Comparison of ENCODE assay signal across 30 cellular contexts in genomic region chr14:79118291-79118690, GRCh38.
"Had no signal": no experiment of that assay in that cellular context is flagged by ENCODE, and none has a peak within 500 bp of the region (broad histone marks: within the 10 kb centered on the region; RNA-seq: fewer than 3 reads in every experiment).

No MANE protein-coding gene starts in this region.

- ATAC-seq: activated CD8-positive, alpha-beta memory T cell treated with anti-CD3 and anti-CD28 coated beads, Interleukin-2, amount 10 ng/mL, durations not matched to agents 7 days and 5 days; activated naive CD8-positive, alpha-beta T cell treated with anti-CD3 and anti-CD28 coated beads, Interleukin-2, amount 50 U/mL, for 24 hours; body of pancreas had no signal

- H3K27me3 ChIP-seq: ascending aorta, body of pancreas, Peyer's patch, SJCRH30 had no signal

- H3K36me3 ChIP-seq: ascending aorta, Peyer's patch, SJCRH30 had no signal

- H3K4me1 Mint-ChIP-seq: activated CD4-positive, alpha-beta T cell treated with anti-CD3 and anti-CD28 coated beads, Interleukin-2, amount 10 ng/mL, durations not matched to agents 24 days and 14 days; activated CD8-positive, alpha-beta memory T cell treated with anti-CD3 and anti-CD28 coated beads, Interleukin-2, amount 10 ng/mL, durations not matched to agents 7 days and 5 days; activated naive CD4-positive, alpha-beta T cell treated with anti-CD3 and anti-CD28 coated beads, Interleukin-2, amount 50 U/mL, for 24 hours; activated naive CD8-positive, alpha-beta T cell treated with anti-CD3 and anti-CD28 coated beads, Interleukin-2, amount 50 U/mL, for 24 hours had no signal

- H3K4me1 ChIP-seq: ascending aorta, body of pancreas, Peyer's patch, SJCRH30 had no signal

- H3K27ac Mint-ChIP-seq: activated CD4-positive, alpha-beta T cell treated with anti-CD3 and anti-CD28 coated beads, Interleukin-2, amount 10 ng/mL, durations not matched to agents 24 days and 14 days; activated CD8-positive, alpha-beta memory T cell treated with anti-CD3 and anti-CD28 coated beads, Interleukin-2, amount 10 ng/mL, durations not matched to agents 7 days and 5 days; activated naive CD4-positive, alpha-beta T cell treated with anti-CD3 and anti-CD28 coated beads, Interleukin-2, amount 50 U/mL, for 24 hours; activated naive CD8-positive, alpha-beta T cell treated with anti-CD3 and anti-CD28 coated beads, Interleukin-2, amount 50 U/mL, for 24 hours; activated T-cell treated with anti-CD3 and anti-CD28 coated beads, Interleukin-2, amount 50 U/mL, for 24 hours; activated T-helper 1 cell treated with anti-CD3 and anti-CD28 coated beads, Interleukin-12 subunit alpha, Interleukin-12 subunit beta, Interleukin-2, Interleukin-4 antibody, amounts not matched to agents 30 ng/mL and 10 ng/mL and 1 ng/mL, durations not matched to agents 14 hours and 24 hours and 36 hours had no signal

- H3K36me3 Mint-ChIP-seq: activated CD8-positive, alpha-beta memory T cell treated with anti-CD3 and anti-CD28 coated beads, Interleukin-2, amount 10 ng/mL, durations not matched to agents 7 days and 5 days; activated naive CD4-positive, alpha-beta T cell treated with anti-CD3 and anti-CD28 coated beads, Interleukin-2, amount 50 U/mL, for 24 hours had no signal

- H3K27me3 Mint-ChIP-seq: activated CD4-positive, alpha-beta T cell treated with anti-CD3 and anti-CD28 coated beads, Interleukin-2, amount 10 ng/mL, durations not matched to agents 24 days and 14 days; activated CD8-positive, alpha-beta memory T cell treated with anti-CD3 and anti-CD28 coated beads, Interleukin-2, amount 10 ng/mL, durations not matched to agents 7 days and 5 days; activated naive CD4-positive, alpha-beta T cell treated with anti-CD3 and anti-CD28 coated beads, Interleukin-2, amount 50 U/mL, for 24 hours; activated naive CD8-positive, alpha-beta T cell treated with anti-CD3 and anti-CD28 coated beads, Interleukin-2, amount 50 U/mL, for 24 hours; activated T-cell treated with anti-CD3 and anti-CD28 coated beads, Interleukin-2, amount 50 U/mL, for 24 hours had no signal

- H3K27ac ChIP-seq: ascending aorta, body of pancreas, KMS-11, Peyer's patch, RWPE1, SJCRH30 had no signal

- H3K4me3 ChIP-seq: ascending aorta, body of pancreas, Peyer's patch, SJCRH30 had no signal

- H3K9ac ChIP-seq: KMS-11, SK-N-SH had no signal

- H3K9me3 ChIP-seq: ascending aorta, body of pancreas, Peyer's patch, SJCRH30, SK-N-SH had no signal

- H3K4me3 Mint-ChIP-seq: activated CD4-positive, alpha-beta T cell treated with anti-CD3 and anti-CD28 coated beads, Interleukin-2, amount 10 ng/mL, durations not matched to agents 24 days and 14 days; activated CD8-positive, alpha-beta memory T cell treated with anti-CD3 and anti-CD28 coated beads, Interleukin-2, amount 10 ng/mL, durations not matched to agents 7 days and 5 days; activated naive CD4-positive, alpha-beta T cell treated with anti-CD3 and anti-CD28 coated beads, Interleukin-2, amount 50 U/mL, for 24 hours; activated naive CD8-positive, alpha-beta T cell treated with anti-CD3 and anti-CD28 coated beads, Interleukin-2, amount 50 U/mL, for 24 hours; activated T-cell treated with anti-CD3 and anti-CD28 coated beads, Interleukin-2, amount 50 U/mL, for 24 hours; activated T-helper 1 cell treated with anti-CD3 and anti-CD28 coated beads, Interleukin-12 subunit alpha, Interleukin-12 subunit beta, Interleukin-2, Interleukin-4 antibody, amounts not matched to agents 30 ng/mL and 10 ng/mL and 1 ng/mL, durations not matched to agents 14 hours and 24 hours and 36 hours had no signal

- H3K9me3 Mint-ChIP-seq: activated CD4-positive, alpha-beta T cell treated with anti-CD3 and anti-CD28 coated beads, Interleukin-2, amount 10 ng/mL, durations not matched to agents 24 days and 14 days; activated naive CD4-positive, alpha-beta T cell treated with anti-CD3 and anti-CD28 coated beads, Interleukin-2, amount 50 U/mL, for 24 hours; activated naive CD8-positive, alpha-beta T cell treated with anti-CD3 and anti-CD28 coated beads, Interleukin-2, amount 50 U/mL, for 24 hours had no signal

- DNase-seq: activated CD4-positive, alpha-beta T cell treated with anti-CD3 and anti-CD28 coated beads, Interleukin-2, amount 10 ng/mL, durations not matched to agents 24 days and 14 days; activated CD4-positive, alpha-beta T cell treated with anti-CD3 and anti-CD28 coated beads, Interleukin-2, amount 50 U/mL, for 48 hours; activated CD4-positive, CD25-positive, alpha-beta regulatory T cell treated with anti-CD3 and anti-CD28 coated beads, Interleukin-2, amount 50 U/mL, for 72 hours; activated CD8-positive, alpha-beta memory T cell treated with anti-CD3 and anti-CD28 coated beads, Interleukin-2, amount 10 ng/mL, durations not matched to agents 7 days and 5 days; activated effector memory CD4-positive, alpha-beta T cell treated with Interleukin-2 at 50 U/mL for 16 hours; activated naive CD4-positive, alpha-beta T cell; activated naive CD8-positive, alpha-beta T cell treated with anti-CD3 and anti-CD28 coated beads, Interleukin-2, amount 50 U/mL, for 24 hours; activated T-cell treated with anti-CD3 and anti-CD28 coated beads, Interleukin-2, amount 50 U/mL, for 24 hours; amniotic stem cell; body of pancreas; central memory CD4-positive, alpha-beta T cell; NCI-H1092 treated with DMSO at 0.1 percent for 48 hours; NCI-H1436 treated with DMSO at 0.1 percent for 48 hours; NCI-H187; NCI-H2081; NCI-H2171; NCI-H2227 treated with DMSO at 0.1 percent for 48 hours; NCI-H446 treated with DMSO at 0.1 percent for 48 hours; NCI-H524 treated with DMSO at 0.1 percent for 48 hours; NCI-H774; Peyer's patch; Right ventricle myocardium superior; SJCRH30; SK-N-SH; T-helper 1 cell had no signal
